In the genomic region with DNA sequence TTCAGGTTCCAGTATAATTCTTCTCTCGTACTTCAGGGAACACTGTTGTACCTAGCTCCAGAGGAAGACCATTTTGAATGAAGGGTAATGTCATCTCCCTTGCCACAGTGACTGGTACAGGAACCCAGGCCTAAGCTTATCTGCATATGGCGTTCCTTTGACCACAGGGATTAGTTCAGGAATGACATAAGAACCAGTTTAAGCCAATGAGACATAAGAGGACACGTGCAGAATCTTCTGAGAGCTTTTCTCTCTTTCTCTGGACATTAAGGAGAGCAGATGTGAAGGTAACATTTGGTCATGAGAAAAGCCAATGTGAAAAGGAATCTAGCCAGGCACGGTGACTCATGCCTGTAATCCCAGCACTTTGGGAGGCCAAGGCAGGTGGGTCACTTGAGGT, we compare ENCODE assay signal across 30 cellular contexts.
"Had no signal": no experiment of that assay in that cellular context is flagged by ENCODE, and none has a peak within 500 bp of the region (broad histone marks: within the 10 kb centered on the region; RNA-seq: fewer than 3 reads in every experiment).

No MANE protein-coding gene starts in this region.

- H3K9me3 ChIP-seq: psoas muscle, sigmoid colon, suprapubic skin had no signal

- H3K27ac ChIP-seq: foreskin keratinocyte, left ventricle myocardium inferior, parathyroid adenoma, psoas muscle, sigmoid colon, suprapubic skin, tibial nerve, WERI-Rb-1 had no signal

- FAIRE-seq: endothelial cell of umbilical vein, TTC549 had no signal

- H3K36me3 ChIP-seq: left ventricle myocardium inferior, sigmoid colon, suprapubic skin, tibial nerve, WERI-Rb-1 had no signal

- H3K27me3 ChIP-seq: foreskin keratinocyte, sigmoid colon, suprapubic skin, tibial nerve had no signal

- H3K4me1 ChIP-seq: left ventricle myocardium inferior, parathyroid adenoma, sigmoid colon, tibial nerve had no signal

- H3K4me3 ChIP-seq: left ventricle myocardium inferior, lung, psoas muscle, sigmoid colon, smooth muscle cell, suprapubic skin, tibial nerve had no signal

- H3K9ac ChIP-seq: parathyroid adenoma had no signal

- H3K4me2 ChIP-seq: smooth muscle cell had no signal

- DNase-seq: activated CD4-positive, alpha-beta memory T cell treated with anti-CD3 and anti-CD28 coated beads for 36 hours; activated CD4-positive, alpha-beta T cell treated with anti-CD3 and anti-CD28 coated beads for 48 hours; activated CD8-positive, alpha-beta memory T cell treated with anti-CD3 and anti-CD28 coated beads, Interleukin-2, amount 50 U/mL, for 4 hours; activated gamma-delta T cell; activated naive CD4-positive, alpha-beta T cell treated with anti-CD3 and anti-CD28 coated beads, Interleukin-2, amount 10 ng/mL, durations not matched to agents 7 days and 5 days; activated naive CD8-positive, alpha-beta T cell treated with anti-CD3 and anti-CD28 coated beads, Interleukin-2, amount 10 ng/mL, durations not matched to agents 7 days and 5 days; activated T-cell treated with anti-CD3 and anti-CD28 coated beads, Interleukin-2, amount 50 U/mL, for 24 hours; amniotic stem cell; caudate nucleus; cortex of kidney; foreskin keratinocyte; islet precursor cell; left ventricle myocardium inferior; mesendoderm; naive B cell; nucleus accumbens; psoas muscle; sigmoid colon; stimulated activated CD4-positive, alpha-beta T cell treated with anti-CD3 and anti-CD28 coated beads, Interleukin-1b, Interleukin-23, amount 100 ng/mL, for 48 hours; stimulated activated naive CD4-positive, alpha-beta T cell; T-helper 9 cell; WERI-Rb-1 had no signal

- H3K79me2 ChIP-seq: parathyroid adenoma had no signal

- H2AFZ ChIP-seq: parathyroid adenoma had no signal

- ATAC-seq: activated CD4-positive, CD25-positive, alpha-beta regulatory T cell treated with anti-CD3 and anti-CD28 coated beads, Interleukin-2, amount 50 U/mL, for 24 hours; foreskin keratinocyte; psoas muscle had no signal
